Comparison of ENCODE assay signal across 8 cellular contexts in the genomic region with DNA sequence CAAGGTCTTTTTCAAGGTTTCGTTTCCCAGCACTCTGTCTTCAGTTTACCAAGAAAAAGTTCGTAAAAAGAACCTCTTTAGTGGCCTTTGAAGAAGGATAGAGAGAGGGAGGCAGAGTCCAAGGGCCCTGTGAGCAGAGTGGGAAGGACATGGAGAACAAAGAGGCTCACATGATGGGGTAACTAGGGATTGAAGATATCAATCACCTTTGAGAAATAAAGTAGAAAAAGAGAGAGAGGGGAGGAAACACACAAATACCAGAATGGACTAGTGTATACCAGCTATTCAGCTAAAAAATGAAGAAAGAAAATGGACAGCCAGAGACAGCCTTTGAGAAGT.
"Had no signal": no experiment of that assay in that cellular context is flagged by ENCODE, and none has a peak within 500 bp of the region (broad histone marks: within the 10 kb centered on the region; RNA-seq: fewer than 3 reads in every experiment).

No MANE protein-coding gene starts in this region.

- H3K4me1 ChIP-seq: tibial nerve had no signal

- H3K9me3 ChIP-seq: tibial nerve had no signal

- ATAC-seq: left colon had no signal

- H3K27ac ChIP-seq: tibial nerve had no signal

- H3K4me3 ChIP-seq: skin epidermis, tibial nerve had no signal

- H3K27me3 ChIP-seq: tibial nerve had no signal

- DNase-seq: activated naive CD4-positive, alpha-beta T cell treated with anti-CD3 and anti-CD28 coated beads, Interleukin-2, amount 50 U/mL, for 16 hours; activated T-cell treated with anti-CD3 and anti-CD28 coated beads, Interleukin-2, amount 50 U/mL, for 1 hour; amniotic stem cell; left colon; mesendoderm had no signal

- H3K36me3 ChIP-seq: tibial nerve had no signal

- H3K4me3 Mint-ChIP-seq: neural crest cell had no signal

- H3K9me3 Mint-ChIP-seq: neural crest cell had no signal
